ENCODE assay signal across 8 cellular contexts in genomic region chr5:138544171-138545134, GRCh38. TPM values are rescaled to one million over a fixed set of nuclear protein-coding genes. Genes with fewer than 3 reads are reported as not detected.
A peak's percentile ranks its signal among the peaks of the same experiment; 100 is the strongest.
DNase-seq lines count a peak whose midpoint lies in the region; ATAC-seq, FAIRE-seq and TF ChIP-seq lines count a peak whose summit lies in the region.

No MANE protein-coding gene starts in this region.

- ATAC-seq in GM19328 (IDR thresholded peaks at IDR 0.05; ENCODE audit: unreplicated experiment): no peak
- ATAC-seq in GM21528 (IDR thresholded peaks at IDR 0.05; ENCODE audit: low FRiP score, unreplicated experiment): no peak
- no peak for ATAC-seq in GM19467 (IDR thresholded peaks at IDR 0.05; ENCODE audit: unreplicated experiment)

- H2AFZ ChIP-seq in endothelial cell of umbilical vein (ENCODE audit: low read depth, low read length): no peak overlapping the region

- POLR2A ChIA-PET in endothelial cell of umbilical vein (lab: Charles Lee): interaction anchor here (1.6 kb wide), 1 partner anchor 31 kb away, joined by 5 read pairs; no protein-coding TSS in a partner anchor

- no peaks in the 10 kb centered on the region for H3K27me3 ChIP-seq in endothelial cell of umbilical vein (ENCODE audit: control insufficient read depth in 2 of 2, insufficient read depth in 2 of 2, low read length in 2 of 2)

- CTCF ChIA-PET in endothelial cell of umbilical vein (lab: Charles Lee): interaction anchor here (1.1 to 2.5 kb wide), 3 partner anchors 9 to 83 kb away, joined by 3 to 7 read pairs (median 7); no protein-coding TSS in a partner anchor

- H3K4me3 ChIP-seq in GM12865 (ENCODE audit: low read depth, low read length) (peak overlapping the region; percentile 98), endothelial cell of umbilical vein (replicated peaks in 1 of 3; ENCODE audit: insufficient read depth in 1 of 3, low read depth in 1 of 3, low read length in 3 of 3) (peak overlapping the region; percentile 79 to 92 (median 82))

- TF ChIP-seq CTCF in GM12865 (IDR thresholded peaks at IDR 0.05; ENCODE audit: insufficient read depth, low read depth, low read length, missing control alignments) (no peak), endothelial cell of umbilical vein (IDR thresholded peaks at IDR 0.05; ENCODE audit: extremely low read depth in 1 of 2, insufficient read depth in 1 of 2, low read depth in 1 of 2, low read length in 2 of 2) (no peak), nephron progenitor cell (IDR thresholded peaks at IDR 0.05) (no peak)

- peak overlapping the region; percentile 100 for H3K27ac ChIP-seq in endothelial cell of umbilical vein (ENCODE audit: insufficient read depth, low read depth, low read length)

- peaks cover 15% of the 10 kb centered on the region for H3K36me3 Mint-ChIP-seq in nephron progenitor cell (ENCODE audit: low read depth)

- peak overlapping the region; percentile 97 for H3K4me2 ChIP-seq in endothelial cell of umbilical vein (ENCODE audit: insufficient read depth, low read length)

- no peak for TF ChIP-seq POLR2A in endothelial cell of umbilical vein (IDR thresholded peaks at IDR 0.05; ENCODE audit: low read depth, low read length)

- BruUV-seq in endothelial cell of umbilical vein (replicated peaks; lab: Mats Ljungman, UMichigan): no TSS peak

- H3K4me3 Mint-ChIP-seq in nephron progenitor cell: peak overlapping the region; percentile 98

- peaks cover 7% of the 10 kb centered on the region for H4K20me1 ChIP-seq in endothelial cell of umbilical vein (replicated peaks; ENCODE audit: control insufficient read depth, extremely low read depth, insufficient read depth, low read length)

- H3K27me3 Mint-ChIP-seq in nephron progenitor cell (ENCODE audit: low read depth, poor library complexity): no peaks in the 10 kb centered on the region

- H3K9ac ChIP-seq in endothelial cell of umbilical vein (replicated peaks; ENCODE audit: extremely low read depth, insufficient read depth, low read length): peak overlapping the region; percentile 100

- H3K27ac Mint-ChIP-seq in nephron progenitor cell: peak overlapping the region; percentile 87

- no peaks in the 10 kb centered on the region for H3K9me3 ChIP-seq in endothelial cell of umbilical vein (replicated peaks; ENCODE audit: control insufficient read depth, insufficient read depth, low read length)

- FAIRE-seq in endothelial cell of umbilical vein (lab: Jason Lieb, UNC): peak; percentile 4

- H3K9me1 ChIP-seq in endothelial cell of umbilical vein (replicated peaks; ENCODE audit: control insufficient read depth, extremely low read depth, insufficient read depth, low read length): no peaks in the 10 kb centered on the region

- peaks cover 33% of the 10 kb centered on the region for H3K4me1 ChIP-seq in endothelial cell of umbilical vein (ENCODE audit: control insufficient read depth, extremely low read depth, insufficient read depth, low read length)

- peaks cover 58% of the 10 kb centered on the region for H3K4me1 Mint-ChIP-seq in nephron progenitor cell

- H3K9me3 Mint-ChIP-seq in nephron progenitor cell: no peaks in the 10 kb centered on the region

- DNase-seq in GM12865 (ENCODE audit: low read depth): peak; percentile 16
- peak; percentile 24 for DNase-seq in RPMI8226
- peak; percentile 36 for DNase-seq in endothelial cell of umbilical vein (ENCODE audit: low read depth, low spot score)
- DNase-seq in nephron progenitor cell: peak; percentile 5
- DNase-seq in NCI-H1436 treated with DMSO at 0.1 percent for 48 hours (lab: John Stamatoyannopoulos, UW): no peak

- peaks cover 79% of the 10 kb centered on the region for H3K79me2 ChIP-seq in endothelial cell of umbilical vein (ENCODE audit: control insufficient read depth, insufficient read depth, low read length)

- dilution Hi-C loops in endothelial cell of umbilical vein (cut with MboI; ENCODE audit: extremely low pct_ligation_motif_present, low sequenced_read_pairs): no loop called here

- peaks cover 0 to 8% of the 10 kb centered on the region in 2 experiments for H3K36me3 ChIP-seq in endothelial cell of umbilical vein (ENCODE audit: control insufficient read depth in 2 of 2, extremely low read depth in 1 of 2, insufficient read depth in 2 of 2, low read length in 2 of 2)

- intact Hi-C loops in endothelial cell of umbilical vein (cut with micrococcal nuclease): no loop called here

TF ChIP-seq in endothelial cell of umbilical vein, 7 proteins besides CTCF, POLR2A, EP300 and RAD21:
- TF ChIP-seq FOS (IDR thresholded peaks at IDR 0.05; ENCODE audit: borderline replicate concordance, insufficient read depth, low read length) (no peak), JUN (IDR thresholded peaks at IDR 0.05; ENCODE audit: borderline replicate concordance, insufficient read depth, insufficient read length, low read depth) (no peak), EZH2 (IDR thresholded peaks at IDR 0.05; ENCODE audit: borderline replicate concordance, low read depth, low read length, severe bottlenecking) (no peak), MYC (IDR thresholded peaks at IDR 0.05; ENCODE audit: low read depth, low read length) (no peak), GATA2 (IDR thresholded peaks at IDR 0.05; ENCODE audit: insufficient read depth, insufficient read length, low read depth, low read length) (no peak), POLR2AphosphoS5 (IDR thresholded peaks at IDR 0.05; ENCODE audit: insufficient read depth, low read depth, low read length) (no peak)
- TF ChIP-seq, protein P1, sequence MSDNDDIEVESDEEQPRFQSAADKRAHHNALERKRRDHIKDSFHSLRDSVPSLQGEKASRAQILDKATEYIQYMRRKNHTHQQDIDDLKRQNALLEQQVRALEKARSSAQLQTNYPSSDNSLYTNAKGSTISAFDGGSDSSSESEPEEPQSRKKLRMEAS (IDR thresholded peaks at IDR 0.05; ENCODE audit: insufficient read depth, insufficient read length): no peak

RNA-seq across cellular contexts. Expression of gene ETF1, which starts 1.4 kb away (rescaled TPM):
- 103 and 114 TPM in 2 replicates for total RNA-seq in endothelial cell of umbilical vein
- 27.5 and 32.9 TPM in 2 replicates for polyA plus RNA-seq in endothelial cell of umbilical vein
- polyA plus RNA-seq in endothelial cell of umbilical vein (2011; cell fraction: cytosol; rRNA removed): 41.6 and 46.3 TPM in 2 replicates
- 44.0 and 51.8 TPM in 2 replicates for polyA plus RNA-seq in endothelial cell of umbilical vein (2011; cell fraction: nucleus; rRNA removed)
- polyA plus RNA-seq in endothelial cell of umbilical vein (2012): 68.3 and 105 TPM in 2 replicates
- 46.4 and 54.1 TPM in 2 replicates for polyA minus RNA-seq in endothelial cell of umbilical vein
- 66.0 TPM for polyA minus RNA-seq in endothelial cell of umbilical vein (2011; cell fraction: cytosol; rRNA and poly(A)+ RNA removed)
- 29.2 and 35.0 TPM in 2 replicates for polyA minus RNA-seq in endothelial cell of umbilical vein (2011; cell fraction: nucleus; rRNA and poly(A)+ RNA removed)

RNA-seq across cellular contexts. Expression of gene HSPA9, which starts 30.7 kb away (rescaled TPM):
- total RNA-seq in endothelial cell of umbilical vein: 180 and 192 TPM in 2 replicates
- 62.7 and 99.6 TPM in 2 replicates for polyA plus RNA-seq in endothelial cell of umbilical vein
- 82.6 and 84.8 TPM in 2 replicates for polyA plus RNA-seq in endothelial cell of umbilical vein (2011; cell fraction: cytosol; rRNA removed)
- polyA plus RNA-seq in endothelial cell of umbilical vein (2011; cell fraction: nucleus; rRNA removed): 150 and 190 TPM in 2 replicates
- polyA plus RNA-seq in endothelial cell of umbilical vein (2012): 151 and 191 TPM in 2 replicates
- polyA minus RNA-seq in endothelial cell of umbilical vein: 211 and 258 TPM in 2 replicates
- 330 TPM for polyA minus RNA-seq in endothelial cell of umbilical vein (2011; cell fraction: cytosol; rRNA and poly(A)+ RNA removed)
- 109 and 114 TPM in 2 replicates for polyA minus RNA-seq in endothelial cell of umbilical vein (2011; cell fraction: nucleus; rRNA and poly(A)+ RNA removed)
